ENCODE assay signal across 18 cellular contexts in genomic region chr9:123407537-123407828, GRCh38. TPM values are rescaled to one million over a fixed set of nuclear protein-coding genes. Genes with fewer than 3 reads are reported as not detected.
DNase-seq lines count a peak whose midpoint lies in the region; TF ChIP-seq lines count a peak whose summit lies in the region.
"Had no signal": no experiment of that assay in that cellular context is flagged by ENCODE, and none has a peak within 500 bp of the region (broad histone marks: within the 10 kb centered on the region; RNA-seq: fewer than 3 reads in every experiment).

No MANE protein-coding gene starts in this region.

- no peaks in the 10 kb centered on the region for H3K27me3 Mint-ChIP-seq in endodermal cell (ENCODE audit: insufficient read depth)
- peaks cover 3% of the 10 kb centered on the region for H3K27me3 Mint-ChIP-seq in neural crest cell (ENCODE audit: low read depth)
- H3K27me3 Mint-ChIP-seq: CD4-positive, alpha-beta memory T cell had no signal

- TF ChIP-seq POLR2A in prostate gland (IDR thresholded peaks at IDR 0.05) = no peak

- no peaks in the 10 kb centered on the region for H3K27me3 ChIP-seq in endodermal cell (ENCODE audit: control insufficient read depth, insufficient read depth, low read length, poor library complexity, severe bottlenecking)
- H3K27me3 ChIP-seq in prostate gland (replicated peaks; ENCODE audit: insufficient read depth) = no peaks in the 10 kb centered on the region

- intact Hi-C loops in prostate gland (cut with DNase I) = loop anchor here (10.0 kb wide), 1 partner anchor 317 kb away; no protein-coding TSS in a partner anchor

- H3K36me3 ChIP-seq in endodermal cell (ENCODE audit: control insufficient read depth, insufficient read depth, low read length) (no peaks in the 10 kb centered on the region), prostate gland (no peaks in the 10 kb centered on the region)

- WGBS in endodermal cell (ENCODE audit: insufficient coverage in 1 of 2, insufficient read length in 1 of 2), 2 experiments = 81 to 83% methylated on average over 4 to 8 of the region's 8 CpGs
- 52% methylated on average over 8 of the region's 8 CpGs for WGBS in prostate gland

- H3K36me3 Mint-ChIP-seq in endodermal cell (ENCODE audit: low read depth) = no peaks in the 10 kb centered on the region
- H3K36me3 Mint-ChIP-seq in neural crest cell (ENCODE audit: low read depth) = no peaks in the 10 kb centered on the region
- H3K36me3 Mint-ChIP-seq: CD4-positive, alpha-beta memory T cell had no signal

- H3K4me1 ChIP-seq in endodermal cell (ENCODE audit: control insufficient read depth, insufficient read depth, low read length) = peaks cover 11% of the 10 kb centered on the region
- H3K4me1 ChIP-seq in prostate gland (replicated peaks) = no peaks in the 10 kb centered on the region

- TF ChIP-seq CTCF in endodermal cell (conservative IDR thresholded peaks at IDR 0.05) (no peak), neural crest cell (conservative IDR thresholded peaks at IDR 0.05) (no peak), prostate gland (IDR thresholded peaks at IDR 0.05) (no peak)

- H3K4me3 Mint-ChIP-seq in endodermal cell (no peak overlapping the region), neural crest cell (no peak overlapping the region)

- H3K27ac Mint-ChIP-seq in endodermal cell (peak overlapping the region; percentile 18), neural crest cell (ENCODE audit: unreplicated experiment) (peak overlapping the region; percentile 60)

- H3K4me1 Mint-ChIP-seq in endodermal cell (peaks cover 19% of the 10 kb centered on the region), neural crest cell (peaks cover 44% of the 10 kb centered on the region)

- H3K27ac ChIP-seq in endodermal cell (ENCODE audit: low read depth, low read length) = peak overlapping the region; percentile 53
- H3K27ac ChIP-seq in prostate gland = no peak overlapping the region
- H3K27ac ChIP-seq: 22Rv1, HL-60 had no signal

- no peaks in the 10 kb centered on the region for H3K9me3 Mint-ChIP-seq in endodermal cell
- no peaks in the 10 kb centered on the region for H3K9me3 Mint-ChIP-seq in neural crest cell
- H3K9me3 Mint-ChIP-seq: CD4-positive, alpha-beta memory T cell had no signal

- DNase-seq in NCI-H1105 treated with DMSO at 0.1 percent for 48 hours (lab: John Stamatoyannopoulos, UW) (peak; percentile 54), NCI-H1105 (lab: John Stamatoyannopoulos, UW) (no peak), NCI-H1092 treated with DMSO at 0.1 percent for 48 hours (lab: John Stamatoyannopoulos, UW) (peak; percentile 79), endodermal cell (no peak), neural crest cell (ENCODE audit: low read depth, low spot score) (no peak), NOMO-1 (lab: John Stamatoyannopoulos, UW; ENCODE audit: unreplicated experiment in 2 of 2) (no peak), prostate gland (ENCODE audit: low spot score) (no peak)
- no peak for DNase-seq in activated CD4-positive, alpha-beta T cell treated with anti-CD3 and anti-CD28 coated beads for 48 hours
- DNase-seq: CD4-positive, alpha-beta memory T cell; HCEC 1CT; NCI-H345; NCI-H526; NK-92 treated with Interleukin-12 subunit alpha and Interleukin-12 subunit beta, amount 100 ng/mL, for 24 hours; SIG-M5 had no signal

- H3K9me3 ChIP-seq in endodermal cell (ENCODE audit: control insufficient read depth, low read length) (no peaks in the 10 kb centered on the region), prostate gland (no peaks in the 10 kb centered on the region)

- no peak overlapping the region for H3K4me3 ChIP-seq in endodermal cell (ENCODE audit: low read length)
- no peak overlapping the region for H3K4me3 ChIP-seq in prostate gland

- H3K9ac ChIP-seq in endodermal cell (ENCODE audit: extremely low read depth, low read length, poor library complexity, severe bottlenecking) = no peak overlapping the region

RNA-seq across cellular contexts. Expression of gene CRB2, which starts 51.5 kb away (rescaled TPM):
- total RNA-seq in endodermal cell (1 to 10 TPM in 1 of 2 donors, under 1 TPM in 1; 0.75 to 2.0 TPM), neural crest cell (73.4 and 80.5 TPM in 2 replicates), prostate gland (1 to 10 TPM in 1 of 2 donors, not detected in 1; 1.7 TPM)
- 92.5 TPM for polyA plus RNA-seq in endodermal cell (2013, experiment 1 of 2)
- 79.0 TPM for polyA plus RNA-seq in endodermal cell (2013, experiment 2 of 2)
- total RNA-seq: CD4-positive, alpha-beta memory T cell; RPMI7951 had no signal
- polyA plus RNA-seq: BJ; CD4-positive, alpha-beta memory T cell had no signal

Comparison
In these comparisons a context has a peak if more than half of its experiments do, and no peak if none do; other contexts are left out.
1. DNase-seq: peak in NCI-H1105 treated with DMSO at 0.1 percent for 48 hours (single experiment) and NCI-H1092 treated with DMSO at 0.1 percent for 48 hours (single experiment); none in NCI-H1105 (single experiment), endodermal cell (single experiment), neural crest cell (single experiment), NOMO-1 (0 of 2), prostate gland (single experiment) and activated CD4-positive, alpha-beta T cell treated with anti-CD3 and anti-CD28 coated beads for 48 hours (single experiment).
2. RNA of gene CRB2, which starts 51.5 kb away (total RNA-seq): 73.4 to 80.5 TPM in neural crest cell; 0.75 to 2.0 TPM in endodermal cell and 1.7 TPM in prostate gland; every median in the first group is over 10 times any median in the second.